Comparison of ENCODE assay signal across 15 cellular contexts in the genomic region with DNA sequence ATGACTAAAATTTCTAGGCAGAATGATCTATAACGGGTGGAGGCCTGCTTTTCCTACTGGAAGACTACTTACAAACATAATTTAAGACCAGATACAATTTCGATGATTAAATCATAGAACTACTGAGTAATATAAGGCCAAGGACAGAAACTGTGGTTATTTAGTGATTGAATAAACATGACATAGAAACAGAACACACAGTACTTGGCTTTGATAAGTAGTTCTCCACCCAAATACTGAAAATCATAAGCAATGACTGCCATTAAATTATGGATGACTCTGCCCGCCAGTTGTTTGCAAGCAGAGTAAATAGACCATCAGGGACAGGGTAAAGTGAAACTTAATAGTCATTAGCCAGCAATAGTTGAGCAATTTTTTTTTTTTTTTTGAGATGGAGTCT. TPM values are rescaled to one million over a fixed set of nuclear protein-coding genes. Genes with fewer than 3 reads are reported as not detected.
A peak's percentile ranks its signal among the peaks of the same experiment; 100 is the strongest.
DNase-seq lines count a peak whose midpoint lies in the region; ATAC-seq and TF ChIP-seq lines count a peak whose summit lies in the region.
"Had no signal": no experiment of that assay in that cellular context is flagged by ENCODE, and none has a peak within 500 bp of the region (broad histone marks: within the 10 kb centered on the region; RNA-seq: fewer than 3 reads in every experiment).

No MANE protein-coding gene starts in this region.

- no peaks in the 10 kb centered on the region for H3K9me3 Mint-ChIP-seq in activated naive CD4-positive, alpha-beta T cell treated with anti-CD3 and anti-CD28 coated beads for 36 hours
- no peaks in the 10 kb centered on the region for H3K9me3 Mint-ChIP-seq in naive thymus-derived CD8-positive, alpha-beta T cell
- H3K9me3 Mint-ChIP-seq: CD4-positive, alpha-beta memory T cell; dendritic cell treated with granulocyte-macrophage colony-stimulating factor and Interleukin-4, amounts not matched to agents 40 ng/mL and 50 ng/mL, for 4 days; H9; stimulated activated naive CD8-positive, alpha-beta T cell treated with anti-CD3 and anti-CD28 coated beads, Interleukin-15, Interleukin-2, amounts not matched to agents 100 ng/mL and 50 ng/mL, for 24 hours had no signal

- no peaks in the 10 kb centered on the region for H3K27me3 Mint-ChIP-seq in activated naive CD4-positive, alpha-beta T cell treated with anti-CD3 and anti-CD28 coated beads for 36 hours (ENCODE audit: low read depth)
- no peaks in the 10 kb centered on the region for H3K27me3 Mint-ChIP-seq in naive thymus-derived CD8-positive, alpha-beta T cell
- H3K27me3 Mint-ChIP-seq: CD4-positive, alpha-beta memory T cell; dendritic cell treated with granulocyte-macrophage colony-stimulating factor and Interleukin-4, amounts not matched to agents 40 ng/mL and 50 ng/mL, for 4 days; stimulated activated naive CD8-positive, alpha-beta T cell treated with anti-CD3 and anti-CD28 coated beads, Interleukin-15, Interleukin-2, amounts not matched to agents 100 ng/mL and 50 ng/mL, for 24 hours had no signal

- peak overlapping the region in 4 of 5 donors; percentile 18 to 65 (median 55) for H3K27ac ChIP-seq in stomach

- H3K9me3 ChIP-seq in adipocyte (ENCODE audit: control insufficient read depth, low read length), result no peaks in the 10 kb centered on the region
- no peaks in the 10 kb centered on the region for H3K9me3 ChIP-seq in stomach

- no peak for TF ChIP-seq POLR2A in stomach (IDR thresholded peaks at IDR 0.05)

- intact Hi-C loops in stomach (cut with DNase I; ENCODE audit: low total_unique reads), result no loop called here
- intact Hi-C loops in activated naive CD4-positive, alpha-beta T cell treated with anti-CD3 and anti-CD28 coated beads for 36 hours (cut with micrococcal nuclease), result no loop called here

- H3K4me1 ChIP-seq in adipocyte (ENCODE audit: control insufficient read depth, insufficient read depth, low read length), result peaks cover 26% of the 10 kb centered on the region
- H3K4me1 ChIP-seq in stomach, result no peaks in the 10 kb centered on the region

- POLR2A ChIA-PET in naive thymus-derived CD8-positive, alpha-beta T cell (lab: Charles Lee), result no interaction called here

- no peaks in the 10 kb centered on the region for H3K36me3 Mint-ChIP-seq in activated naive CD4-positive, alpha-beta T cell treated with anti-CD3 and anti-CD28 coated beads for 36 hours (ENCODE audit: low read depth)
- no peaks in the 10 kb centered on the region for H3K36me3 Mint-ChIP-seq in naive thymus-derived CD8-positive, alpha-beta T cell
- H3K36me3 Mint-ChIP-seq: CD4-positive, alpha-beta memory T cell had no signal

- TF ChIP-seq EP300 in stomach (IDR thresholded peaks at IDR 0.05), result no peak

- no peaks in the 10 kb centered on the region for H3K36me3 ChIP-seq in adipocyte (ENCODE audit: control insufficient read depth, insufficient read depth, low read length, severe bottlenecking)
- no peaks in the 10 kb centered on the region for H3K36me3 ChIP-seq in stomach

- H3K4me3 Mint-ChIP-seq in activated naive CD4-positive, alpha-beta T cell treated with anti-CD3 and anti-CD28 coated beads for 36 hours, result no peak overlapping the region
- H3K4me3 Mint-ChIP-seq in naive thymus-derived CD8-positive, alpha-beta T cell, result no peak overlapping the region
- H3K4me3 Mint-ChIP-seq: CD4-positive, alpha-beta memory T cell; dendritic cell treated with granulocyte-macrophage colony-stimulating factor and Interleukin-4, amounts not matched to agents 40 ng/mL and 50 ng/mL, for 4 days; H9; stimulated activated naive CD8-positive, alpha-beta T cell treated with anti-CD3 and anti-CD28 coated beads, Interleukin-15, Interleukin-2, amounts not matched to agents 100 ng/mL and 50 ng/mL, for 24 hours had no signal

- no peak overlapping the region for H3K27ac Mint-ChIP-seq in activated naive CD4-positive, alpha-beta T cell treated with anti-CD3 and anti-CD28 coated beads for 36 hours
- H3K27ac Mint-ChIP-seq in naive thymus-derived CD8-positive, alpha-beta T cell, result no peak overlapping the region
- H3K27ac Mint-ChIP-seq: CD4-positive, alpha-beta memory T cell; dendritic cell treated with granulocyte-macrophage colony-stimulating factor and Interleukin-4, amounts not matched to agents 40 ng/mL and 50 ng/mL, for 4 days; H9; stimulated activated naive CD8-positive, alpha-beta T cell treated with anti-CD3 and anti-CD28 coated beads, Interleukin-15, Interleukin-2, amounts not matched to agents 100 ng/mL and 50 ng/mL, for 24 hours had no signal

- H3K27me3 ChIP-seq in adipocyte (replicated peaks; ENCODE audit: control insufficient read depth, insufficient read depth, low read length), result no peaks in the 10 kb centered on the region
- no peaks in the 10 kb centered on the region for H3K27me3 ChIP-seq in stomach

- CTCF ChIA-PET in activated naive CD4-positive, alpha-beta T cell treated with anti-CD3 and anti-CD28 coated beads for 36 hours (lab: Charles Lee), result interaction anchor here (0.6 to 0.7 kb wide), 2 partner anchors 26 to 242 kb away, joined by 3 to 5 read pairs; no protein-coding TSS in a partner anchor

- TF ChIP-seq CTCF in stomach (IDR thresholded peaks at IDR 0.05), result no peak

- peak; percentile 63 for ATAC-seq in GM18868 (IDR thresholded peaks at IDR 0.05; ENCODE audit: unreplicated experiment)
- peak; percentile 76 for ATAC-seq in left lobe of liver
- ATAC-seq in naive thymus-derived CD8-positive, alpha-beta T cell, result no peak
- ATAC-seq: Panc1 had no signal

- peak overlapping the region; percentile 59 for H3K4me3 ChIP-seq in adipocyte (ENCODE audit: low read length)
- H3K4me3 ChIP-seq in stomach, result no peak overlapping the region

- H3K9ac ChIP-seq in adipocyte (ENCODE audit: low read length), result peak overlapping the region; percentile 80

- peaks cover 5% of the 10 kb centered on the region for H3K4me1 Mint-ChIP-seq in activated naive CD4-positive, alpha-beta T cell treated with anti-CD3 and anti-CD28 coated beads for 36 hours (ENCODE audit: low read depth)
- H3K4me1 Mint-ChIP-seq in naive thymus-derived CD8-positive, alpha-beta T cell, result peaks cover 0 to 7% (median 0%) of the 10 kb centered on the region in 4 donors
- H3K4me1 Mint-ChIP-seq: CD4-positive, alpha-beta memory T cell; H9 had no signal

- DNase-seq in adipocyte (ENCODE audit: low read depth) (peak; percentile 16), left lobe of liver (ENCODE audit: low spot score) (peak; percentile 54), stomach (no peak), HuH-7.5 (ENCODE audit: low spot score) (no peak), putamen (ENCODE audit: low spot score) (no peak)
- DNase-seq in activated naive CD4-positive, alpha-beta T cell treated with anti-CD3 and anti-CD28 coated beads for 36 hours, result no peak
- DNase-seq in naive thymus-derived CD8-positive, alpha-beta T cell, result no peak
- DNase-seq: activated CD4-positive, CD25-positive, alpha-beta regulatory T cell; CD4-positive, alpha-beta memory T cell; H9; NCI-H345 had no signal

- WGBS in stomach, 5 donors, result 59 to 68% (median 60%) methylated on average over 3 of the region's 3 CpGs

RNA-seq across cellular contexts. Expression of a gene that starts 17.2 kb away (rescaled TPM):
- 209 TPM for total RNA-seq in left lobe of liver
- total RNA-seq in stomach, result 10 to 100 TPM; 11.1 to 72.9 (median 24.0) TPM
- 10 to 100 TPM; 16.4 to 83.6 (median 41.4) TPM for polyA plus RNA-seq in stomach
- 1 to 10 TPM; 2.7 to 3.9 TPM for total RNA-seq in activated naive CD4-positive, alpha-beta T cell treated with anti-CD3 and anti-CD28 coated beads for 36 hours
- total RNA-seq in naive thymus-derived CD8-positive, alpha-beta T cell, result 10 to 100 TPM; 11.5 to 16.8 TPM
- 10 to 100 TPM; 36.5 to 51.9 (median 39.6) TPM for polyA plus RNA-seq in naive thymus-derived CD8-positive, alpha-beta T cell

RNA-seq across cellular contexts. Expression of a gene that starts 42.1 kb away (rescaled TPM):
- total RNA-seq in left lobe of liver, result 43.4 TPM
- total RNA-seq in stomach, result 100 to 1,000 TPM in 1 of 5 donors, 10 to 100 TPM in 3, 1 to 10 TPM in 1; 7.0 to 187 (median 68.3) TPM
- 10 to 100 TPM; 23.8 to 30.1 (median 24.1) TPM for polyA plus RNA-seq in stomach
- total RNA-seq in activated naive CD4-positive, alpha-beta T cell treated with anti-CD3 and anti-CD28 coated beads for 36 hours, result 10 to 100 TPM; 60.6 to 69.5 TPM
- 10 to 100 TPM; 39.6 to 55.0 TPM for total RNA-seq in naive thymus-derived CD8-positive, alpha-beta T cell
- 10 to 100 TPM; 59.7 to 67.5 (median 61.6) TPM for polyA plus RNA-seq in naive thymus-derived CD8-positive, alpha-beta T cell

Comparison
In these comparisons a context has a peak if more than half of its experiments do, and no peak if none do; other contexts are left out.
1. ATAC-seq: peak in GM18868 (single experiment) and left lobe of liver (single experiment); none in naive thymus-derived CD8-positive, alpha-beta T cell (0 of 2).
2. DNase-seq: peak in adipocyte (single experiment) and left lobe of liver (single experiment); none in stomach (single experiment), activated naive CD4-positive, alpha-beta T cell treated with anti-CD3 and anti-CD28 coated beads for 36 hours (single experiment), HuH-7.5 (single experiment), putamen (single experiment) and naive thymus-derived CD8-positive, alpha-beta T cell (0 of 10).